ENCODE assay signal across 26 cellular contexts in the genomic region with DNA sequence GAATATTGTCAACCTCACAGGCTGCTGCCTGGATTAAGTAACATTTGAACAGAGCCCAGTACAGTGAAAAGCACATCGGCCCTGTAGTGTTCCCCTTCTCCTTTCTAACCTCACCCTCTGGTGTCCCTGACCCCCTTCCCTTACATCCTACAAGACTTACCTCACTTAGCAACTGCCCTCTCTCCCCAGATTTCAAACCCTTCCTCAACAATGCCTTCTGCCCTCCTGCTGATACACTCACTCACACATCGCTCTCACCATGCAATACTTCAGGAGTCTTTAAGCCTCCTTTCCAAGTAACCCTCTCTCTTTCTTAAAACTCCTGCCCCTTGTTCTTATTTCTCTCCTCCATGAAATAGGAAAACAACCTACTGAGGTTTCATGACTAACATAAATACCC. TPM values are rescaled to one million over a fixed set of nuclear protein-coding genes. Genes with fewer than 3 reads are reported as not detected.
DNase-seq lines count a peak whose midpoint lies in the region; ATAC-seq and TF ChIP-seq lines count a peak whose summit lies in the region.
"Had no signal": no experiment of that assay in that cellular context is flagged by ENCODE, and none has a peak within 500 bp of the region (broad histone marks: within the 10 kb centered on the region; RNA-seq: fewer than 3 reads in every experiment).

No MANE protein-coding gene starts in this region.

- H3K4me1 Mint-ChIP-seq in CD14-positive monocyte, result peaks cover 31% of the 10 kb centered on the region
- peaks cover 25% of the 10 kb centered on the region for H3K4me1 Mint-ChIP-seq in activated naive CD8-positive, alpha-beta T cell treated with anti-CD3 and anti-CD28 coated beads, Interleukin-2, amount 50 U/mL, for 24 hours
- peaks cover 22% of the 10 kb centered on the region for H3K4me1 Mint-ChIP-seq in memory B cell

- no peak overlapping the region for H3K27ac ChIP-seq in HEK293 (ENCODE audit: extremely low read depth, low read depth, low read length)
- H3K27ac ChIP-seq: colonic mucosa, foreskin keratinocyte, skin epidermis, uterus had no signal

- H3K4me3 Mint-ChIP-seq in CD14-positive monocyte (no peak overlapping the region), memory B cell (no peak overlapping the region)
- H3K4me3 Mint-ChIP-seq in activated naive CD8-positive, alpha-beta T cell treated with anti-CD3 and anti-CD28 coated beads, Interleukin-2, amount 50 U/mL, for 24 hours, result no peak overlapping the region
- H3K4me3 Mint-ChIP-seq: activated naive CD4-positive, alpha-beta T cell treated with anti-CD3 and anti-CD28 coated beads for 36 hours; HFFc6 had no signal

- H3K27me3 Mint-ChIP-seq in CD14-positive monocyte (ENCODE audit: low read depth in 3 of 3) (no peaks in the 10 kb centered on the region), memory B cell (no peaks in the 10 kb centered on the region)
- no peaks in the 10 kb centered on the region for H3K27me3 Mint-ChIP-seq in activated naive CD8-positive, alpha-beta T cell treated with anti-CD3 and anti-CD28 coated beads, Interleukin-2, amount 50 U/mL, for 24 hours

- TF ChIP-seq CTCF in CD14-positive monocyte (IDR thresholded peaks at IDR 0.05), result no peak
- no peak for TF ChIP-seq CTCF in HEK293 (tag by site-specific recombination; IDR thresholded peaks at IDR 0.05)

- H3K27ac Mint-ChIP-seq in CD14-positive monocyte (peak overlapping the region in 4 of 7 donors; percentile 18 to 88 (median 56)), memory B cell (peak overlapping the region; percentile 18)
- peak overlapping the region; percentile 47 for H3K27ac Mint-ChIP-seq in activated naive CD8-positive, alpha-beta T cell treated with anti-CD3 and anti-CD28 coated beads, Interleukin-2, amount 50 U/mL, for 24 hours
- H3K27ac Mint-ChIP-seq: HFFc6 had no signal

- no peak for DNase-seq in CD14-positive monocyte (ENCODE audit: low spot score)
- DNase-seq in activated naive CD8-positive, alpha-beta T cell treated with anti-CD3 and anti-CD28 coated beads, Interleukin-2, amount 50 U/mL, for 24 hours, result no peak
- no peak for DNase-seq in memory B cell (ENCODE audit: low spot score in 2 of 2)
- DNase-seq in left ventricle myocardium superior, result no peak
- no peak for DNase-seq in NCI-H1694 treated with DMSO at 0.1 percent for 48 hours (lab: John Stamatoyannopoulos, UW)
- DNase-seq: activated naive CD4-positive, alpha-beta T cell treated with anti-CD3 and anti-CD28 coated beads for 36 hours; Caco-2; colonic mucosa; foreskin keratinocyte; HFFc6; hypothalamus; Kasumi-1; left colon; NCI-H1092 treated with DMSO at 0.1 percent for 48 hours; NCI-H2107; NCI-H524 treated with DMSO at 0.1 percent for 48 hours; posterior cingulate gyrus; SHP77 treated with DMSO at 0.1 percent for 48 hours; stimulated activated CD4-positive, alpha-beta T cell treated with anti-CD3 and anti-CD28 coated beads, Interleukin-2, amount 100 ng/mL, for 48 hours; substantia nigra; uterus had no signal

- POLR2A ChIA-PET in HEK293 (lab: Yijun Ruan, JAX), result interaction anchor here (1.2 kb wide), 1 partner anchor 18 kb away, joined by 4 read pairs; the partner anchor contains the start of genes CYB5D2 and ZZEF1

- H3K36me3 ChIP-seq in HEK293 (ENCODE audit: control insufficient read depth in 2 of 2, insufficient read depth in 1 of 2, low read length in 2 of 2), result peaks cover 30 to 38% of the 10 kb centered on the region in 2 experiments
- H3K36me3 ChIP-seq: colonic mucosa, uterus had no signal

- no peaks in the 10 kb centered on the region for H3K9me3 ChIP-seq in HEK293 (ENCODE audit: control insufficient read depth, insufficient read depth, low read depth, low read length)
- H3K9me3 ChIP-seq: Caco-2, colonic mucosa, uterus had no signal

- CTCF ChIA-PET in HEK293 (lab: Yijun Ruan, JAX), result no interaction called here

- H3K9me3 Mint-ChIP-seq in CD14-positive monocyte (no peaks in the 10 kb centered on the region), memory B cell (no peaks in the 10 kb centered on the region)
- no peaks in the 10 kb centered on the region for H3K9me3 Mint-ChIP-seq in activated naive CD8-positive, alpha-beta T cell treated with anti-CD3 and anti-CD28 coated beads, Interleukin-2, amount 50 U/mL, for 24 hours
- H3K9me3 Mint-ChIP-seq: activated naive CD4-positive, alpha-beta T cell treated with anti-CD3 and anti-CD28 coated beads for 36 hours; HFFc6 had no signal

- H3K4me3 ChIP-seq in HEK293 (ENCODE audit: low read depth, low read length), result no peak overlapping the region
- H3K4me3 ChIP-seq: colonic mucosa, skin epidermis, uterus had no signal

- no peaks in the 10 kb centered on the region for H3K4me1 ChIP-seq in HEK293 (ENCODE audit: control insufficient read depth, insufficient read depth, low read length)
- H3K4me1 ChIP-seq: Caco-2, colonic mucosa, foreskin keratinocyte, uterus had no signal

- ATAC-seq in activated naive CD8-positive, alpha-beta T cell treated with anti-CD3 and anti-CD28 coated beads, Interleukin-2, amount 50 U/mL, for 24 hours, result no peak
- ATAC-seq in memory B cell (ENCODE audit: low read depth) (no peak), GM21390 (IDR thresholded peaks at IDR 0.05; ENCODE audit: unreplicated experiment) (no peak), left ventricle myocardium superior (no peak), GM21423 (IDR thresholded peaks at IDR 0.05; ENCODE audit: unreplicated experiment) (no peak)
- ATAC-seq: activated CD4-positive, CD25-positive, alpha-beta regulatory T cell treated with anti-CD3 and anti-CD28 coated beads, Interleukin-2, amount 50 U/mL, for 24 hours; foreskin keratinocyte; left colon had no signal

- intact Hi-C loops in CD14-positive monocyte (cut with micrococcal nuclease), result no loop called here
- intact Hi-C loops in left ventricle myocardium superior (cut with micrococcal nuclease), result no loop called here

- H3K36me3 Mint-ChIP-seq in CD14-positive monocyte (peaks cover 37 to 73% of the 10 kb centered on the region in 2 donors), memory B cell (peaks cover 15% of the 10 kb centered on the region)
- H3K36me3 Mint-ChIP-seq in activated naive CD8-positive, alpha-beta T cell treated with anti-CD3 and anti-CD28 coated beads, Interleukin-2, amount 50 U/mL, for 24 hours (ENCODE audit: low read depth), result peaks cover 22% of the 10 kb centered on the region

TF ChIP-seq in HEK293, 187 proteins besides CTCF, POLR2A, EP300 and RAD21:
- TF ChIP-seq PRDM1 (tag by site-specific recombination; IDR thresholded peaks at IDR 0.05) (peak; percentile 39; the same call in 1 of the 2 replicates), ZNF600 (tag by site-specific recombination; IDR thresholded peaks at IDR 0.05) (no peak)

RNA-seq across cellular contexts. Expression of gene ZZEF1, which starts 17.8 kb away (rescaled TPM):
- 1 to 10 TPM; 2.5 to 3.7 TPM for polyA plus RNA-seq in CD14-positive monocyte
- total RNA-seq in left ventricle myocardium superior, result 33.5 TPM

RNA-seq across cellular contexts. Expression of gene CYB5D2, which starts 18.0 kb away (rescaled TPM):
- 10 to 100 TPM; 10.4 to 14.3 TPM for polyA plus RNA-seq in CD14-positive monocyte
- total RNA-seq in left ventricle myocardium superior, result 6.8 TPM
